Comparison of ENCODE assay signal across 17 cellular contexts in the genomic region with DNA sequence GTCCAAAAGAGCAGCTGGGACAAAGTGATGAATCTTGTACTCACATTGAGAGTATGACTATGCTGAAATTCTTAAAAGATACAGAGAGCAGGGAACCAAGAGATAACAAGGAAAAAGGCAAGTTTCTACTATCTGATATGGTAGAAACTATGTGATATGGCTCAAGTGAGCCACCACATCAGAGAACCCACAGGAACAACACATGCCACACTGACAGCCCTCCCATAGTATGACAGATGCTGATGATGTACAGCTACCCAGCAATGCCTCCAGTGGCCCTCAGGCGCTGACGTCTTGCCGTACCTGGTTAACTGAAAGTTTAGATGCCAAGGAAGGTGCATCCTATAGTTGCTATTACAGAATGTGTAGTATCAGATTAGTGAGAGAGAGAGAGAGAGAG.
"Had no signal": no experiment of that assay in that cellular context is flagged by ENCODE, and none has a peak within 500 bp of the region (broad histone marks: within the 10 kb centered on the region; RNA-seq: fewer than 3 reads in every experiment).

No MANE protein-coding gene starts in this region.

- H3K4me1 Mint-ChIP-seq: stimulated activated memory B cell treated with anti-CD40 and anti-IgM and Interleukin-4, amounts not matched to agents 10 μg/mL and 1 μg/mL and 100 μg/mL, for 72 hours had no signal

- H3K4me1 ChIP-seq: breast epithelium, lower lobe of right lung, pancreas, upper lobe of left lung had no signal

- H3K27ac ChIP-seq: breast epithelium, gastroesophageal sphincter, heart right ventricle, lower lobe of right lung, pancreas, upper lobe of left lung had no signal

- H3K27me3 ChIP-seq: breast epithelium, gastroesophageal sphincter, heart right ventricle, pancreas, upper lobe of left lung had no signal

- DNase-seq: activated CD4-positive, CD25-positive, alpha-beta regulatory T cell treated with anti-CD3 and anti-CD28 coated beads, Interleukin-2, amount 50 U/mL, for 72 hours; activated CD8-positive, alpha-beta memory T cell treated with anti-CD3 and anti-CD28 coated beads for 24 hours; activated effector memory CD4-positive, alpha-beta T cell treated with Interleukin-2 at 50 U/mL for 16 hours; aorta; cerebellar nuclear complex; effector memory CD4-positive, alpha-beta T cell; heart right ventricle; left cardiac atrium; lower lobe of right lung; midbrain; pancreas; SW 1271; upper lobe of left lung had no signal

- H3K4me3 ChIP-seq: breast epithelium, gastroesophageal sphincter, heart right ventricle, lower lobe of right lung, pancreas, upper lobe of left lung had no signal

- H3K9me3 ChIP-seq: breast epithelium, gastroesophageal sphincter, heart right ventricle, lower lobe of right lung, pancreas, upper lobe of left lung had no signal

- H3K9me3 Mint-ChIP-seq: activated naive CD4-positive, alpha-beta T cell treated with anti-CD3 and anti-CD28 coated beads, Interleukin-2, amount 50 U/mL, for 24 hours; stimulated activated memory B cell treated with anti-CD40 and anti-IgM and Interleukin-4, amounts not matched to agents 10 μg/mL and 1 μg/mL and 100 μg/mL, for 72 hours had no signal

- H3K4me3 Mint-ChIP-seq: activated naive CD4-positive, alpha-beta T cell treated with anti-CD3 and anti-CD28 coated beads, Interleukin-2, amount 50 U/mL, for 24 hours; stimulated activated memory B cell treated with anti-CD40 and anti-IgM and Interleukin-4, amounts not matched to agents 10 μg/mL and 1 μg/mL and 100 μg/mL, for 72 hours had no signal

- FAIRE-seq: pancreas had no signal

- H3K27ac Mint-ChIP-seq: activated naive CD4-positive, alpha-beta T cell treated with anti-CD3 and anti-CD28 coated beads, Interleukin-2, amount 50 U/mL, for 24 hours; stimulated activated memory B cell treated with anti-CD40 and anti-IgM and Interleukin-4, amounts not matched to agents 10 μg/mL and 1 μg/mL and 100 μg/mL, for 72 hours had no signal

- ATAC-seq: gastroesophageal sphincter; heart right ventricle; left cardiac atrium; lower lobe of right lung; pancreas; stimulated activated memory B cell treated with anti-CD40 and anti-IgM and Interleukin-4, amounts not matched to agents 10 μg/mL and 1 μg/mL and 100 μg/mL, for 72 hours had no signal

- H3K27me3 Mint-ChIP-seq: activated naive CD4-positive, alpha-beta T cell treated with anti-CD3 and anti-CD28 coated beads, Interleukin-2, amount 50 U/mL, for 24 hours; stimulated activated memory B cell treated with anti-CD40 and anti-IgM and Interleukin-4, amounts not matched to agents 10 μg/mL and 1 μg/mL and 100 μg/mL, for 72 hours had no signal

- H3K36me3 ChIP-seq: breast epithelium had no signal
